8 cellular contexts compared by ENCODE assay signal in the genomic region with DNA sequence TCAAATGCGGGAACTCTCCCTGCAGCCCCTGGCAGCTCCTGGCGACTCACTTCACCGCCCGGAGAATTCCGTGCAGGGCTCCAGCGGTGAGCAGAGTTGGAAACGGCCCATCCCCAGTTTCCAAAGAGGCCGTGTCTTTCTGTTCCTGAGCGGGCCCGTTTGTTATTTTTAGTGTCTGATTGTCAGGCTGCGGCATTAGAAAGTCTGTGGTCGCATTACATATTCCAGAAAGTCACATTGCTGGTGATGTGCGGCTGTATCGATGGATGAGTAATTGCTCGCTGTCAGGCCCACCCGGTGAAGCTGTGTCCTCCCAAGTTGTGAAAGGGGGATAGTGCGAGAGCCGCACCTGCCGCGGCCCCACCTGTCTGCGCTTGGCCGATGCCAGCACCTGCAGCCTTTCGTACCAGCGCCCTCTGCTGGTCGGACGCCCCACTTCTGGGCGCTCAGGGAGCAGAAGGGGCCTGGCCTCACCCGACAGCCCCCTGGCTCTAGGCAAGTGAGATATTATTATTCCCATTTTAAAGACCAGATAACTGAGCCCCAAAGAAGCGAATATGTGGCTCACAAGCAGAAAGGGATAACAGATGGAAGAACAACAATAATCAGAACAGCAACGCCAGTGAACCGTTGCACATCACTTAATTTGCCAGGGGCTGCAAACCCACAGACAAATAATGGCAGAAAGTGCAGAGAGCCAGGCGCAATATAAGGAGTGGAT.
A peak's percentile ranks its signal among the peaks of the same experiment; 100 is the strongest.
DNase-seq lines count a peak whose midpoint lies in the region; ATAC-seq lines count a peak whose summit lies in the region.

No MANE protein-coding gene starts in this region.

- H3K9ac ChIP-seq in Karpas-422 (ENCODE audit: low read length), result no peak overlapping the region

- no peaks in the 10 kb centered on the region for H3K36me3 ChIP-seq in Karpas-422 (ENCODE audit: insufficient read depth, low read length)

- no peak overlapping the region for H3K4me2 ChIP-seq in Karpas-422 (ENCODE audit: low read depth, low read length, poor library complexity, severe bottlenecking)

- H3K4me3 ChIP-seq in Karpas-422 (ENCODE audit: low read length), result no peak overlapping the region

- H3K4me1 ChIP-seq in Karpas-422 (ENCODE audit: low read length), result no peaks in the 10 kb centered on the region

- H3K79me2 ChIP-seq in Karpas-422 (ENCODE audit: low read length), result no peaks in the 10 kb centered on the region

- no peak overlapping the region for H3K27ac ChIP-seq in Karpas-422 (ENCODE audit: low read length)

- ATAC-seq in GM19463 (IDR thresholded peaks at IDR 0.05; ENCODE audit: unreplicated experiment) (peak; percentile 81), HG02678 (IDR thresholded peaks at IDR 0.05; ENCODE audit: unreplicated experiment) (no peak)

- DNase-seq in AG20443 (ENCODE audit: low spot score), result peak; percentile 75
- DNase-seq in Karpas-422, result peak; percentile 74
- peak; percentile 29 to 73 (median 71) for DNase-seq in T-helper 2 cell
- DNase-seq in anterior cingulate cortex (lab: John Stamatoyannopoulos, UW), result peak in 43 of 58 donors; percentile 1 to 79 (median 19)
- DNase-seq in iPS DF 4.7 (ENCODE audit: extremely low read depth, low spot score), result peak; percentile 51
- DNase-seq in stimulated activated CD4-positive, alpha-beta T cell treated with anti-CD3 and anti-CD28 coated beads, Interleukin-12 subunit alpha, Interleukin-12 subunit beta, amount 100 ng/mL, for 24 hours (ENCODE audit: low read depth in 2 of 2), result peak; percentile 61 to 75

- no peaks in the 10 kb centered on the region for H4K20me1 ChIP-seq in Karpas-422 (ENCODE audit: insufficient read depth, low read depth, low read length)

- no peaks in the 10 kb centered on the region for H3K9me2 ChIP-seq in Karpas-422 (replicated peaks; ENCODE audit: insufficient read depth, low read length)

- no peaks in the 10 kb centered on the region for H3K27me3 ChIP-seq in Karpas-422 (ENCODE audit: low read length)

- H3K9me3 ChIP-seq in Karpas-422 (ENCODE audit: low read length), result no peaks in the 10 kb centered on the region

- H2AFZ ChIP-seq in Karpas-422 (ENCODE audit: low read length), result no peak overlapping the region

Comparison
In these comparisons a context has a peak if more than half of its experiments do, and no peak if none do; other contexts are left out.
1. DNase-seq: peak in every context shown above with its lines; median percentile 75 in AG20443; 74 in Karpas-422; 71 in T-helper 2 cell; 68 in stimulated activated CD4-positive, alpha-beta T cell treated with anti-CD3 and anti-CD28 coated beads, Interleukin-12 subunit alpha, Interleukin-12 subunit beta, amount 100 ng/mL, for 24 hours; 51 in iPS DF 4.7; 19 in anterior cingulate cortex.